Comparison of ENCODE assay signal across 15 cellular contexts in genomic region chr2:187566712-187567111, GRCh38. TPM values are rescaled to one million over a fixed set of nuclear protein-coding genes. Genes with fewer than 3 reads are reported as not detected.
DNase-seq lines count a peak whose midpoint lies in the region; ATAC-seq and TF ChIP-seq lines count a peak whose summit lies in the region.
"Had no signal": no experiment of that assay in that cellular context is flagged by ENCODE, and none has a peak within 500 bp of the region (broad histone marks: within the 10 kb centered on the region; RNA-seq: fewer than 3 reads in every experiment).

No MANE protein-coding gene starts in this region.

- H3K27me3 Mint-ChIP-seq in GM23338 (ENCODE audit: insufficient read depth, low read depth, poor library complexity) (peaks cover 2% of the 10 kb centered on the region), chondrocyte (ENCODE audit: low read depth) (no peaks in the 10 kb centered on the region)
- H3K27me3 Mint-ChIP-seq: CD8-positive, alpha-beta memory T cell had no signal

- peak overlapping the region; percentile 1; the same call in 1 of the 2 replicates for H2AFZ ChIP-seq in GM23338
- H2AFZ ChIP-seq in osteoblast (ENCODE audit: low read length) = peak overlapping the region; percentile 48

- no peaks in the 10 kb centered on the region for H4K20me1 ChIP-seq in GM23338 (replicated peaks; ENCODE audit: insufficient read depth)
- H4K20me1 ChIP-seq in osteoblast (ENCODE audit: insufficient read depth, low read length) = no peaks in the 10 kb centered on the region

- H3F3A ChIP-seq in GM23338 (replicated peaks; ENCODE audit: low read depth) = no peaks in the 10 kb centered on the region

- H3K27me3 ChIP-seq in GM23338 (ENCODE audit: insufficient read depth) (no peaks in the 10 kb centered on the region), HUES6 (ENCODE audit: control insufficient read depth, insufficient read depth, low read length) (no peaks in the 10 kb centered on the region), osteoblast (ENCODE audit: insufficient read depth, low read length) (no peaks in the 10 kb centered on the region), colonic mucosa (no peaks in the 10 kb centered on the region)

- no peaks in the 10 kb centered on the region for H3K9me2 ChIP-seq in GM23338 (ENCODE audit: insufficient read depth)

- intact Hi-C loops in colonic mucosa (cut with DNase I) = no loop called here

- H3K4me3 ChIP-seq in GM23338 (no peak overlapping the region), HUES6 (ENCODE audit: low read depth, low read length) (peak overlapping the region; percentile 45; the same call in 1 of the 2 replicates), osteoblast (ENCODE audit: insufficient read depth, low read length) (no peak overlapping the region), colonic mucosa (no peak overlapping the region)
- H3K4me3 ChIP-seq: SK-N-MC had no signal

- peaks cover 12% of the 10 kb centered on the region for H3K4me1 Mint-ChIP-seq in GM23338
- H3K4me1 Mint-ChIP-seq in chondrocyte (ENCODE audit: low read depth) = peaks cover 16% of the 10 kb centered on the region
- H3K4me1 Mint-ChIP-seq: CD8-positive, alpha-beta memory T cell had no signal

- H3K4me3 Mint-ChIP-seq in GM23338 (no peak overlapping the region), chondrocyte (ENCODE audit: unreplicated experiment) (no peak overlapping the region)
- H3K4me3 Mint-ChIP-seq: CD8-positive, alpha-beta memory T cell had no signal

- H3K79me2 ChIP-seq in GM23338 (replicated peaks; ENCODE audit: insufficient read depth) (no peaks in the 10 kb centered on the region), osteoblast (ENCODE audit: insufficient read depth, low read length) (no peaks in the 10 kb centered on the region)

- no peak overlapping the region for H3K27ac Mint-ChIP-seq in GM23338
- peak overlapping the region; percentile 4 for H3K27ac Mint-ChIP-seq in chondrocyte (ENCODE audit: unreplicated experiment)
- H3K27ac Mint-ChIP-seq: CD8-positive, alpha-beta memory T cell had no signal

- H3K9ac ChIP-seq in HUES6 (ENCODE audit: low read length) (peak overlapping the region; percentile 83), colonic mucosa (ENCODE audit: low read depth in 2 of 2, low read length in 2 of 2) (no peak overlapping the region)

- H3K4me2 ChIP-seq in GM23338 (no peak overlapping the region), osteoblast (ENCODE audit: insufficient read depth, low read length) (no peak overlapping the region)

- no peaks in the 10 kb centered on the region for H3K9me3 Mint-ChIP-seq in GM23338
- H3K9me3 Mint-ChIP-seq in chondrocyte (ENCODE audit: low read depth) = no peaks in the 10 kb centered on the region

- H3K27ac ChIP-seq in GM23338 (ENCODE audit: low read depth) (no peak overlapping the region), HUES6 (ENCODE audit: low read depth, low read length) (peak overlapping the region; percentile 89), osteoblast (ENCODE audit: low read depth, low read length) (no peak overlapping the region), colonic mucosa (no peak overlapping the region)
- H3K27ac ChIP-seq: HL-60, SK-N-MC had no signal

- H3K36me3 ChIP-seq in GM23338 (ENCODE audit: insufficient read depth) = no peaks in the 10 kb centered on the region
- peaks cover 9% of the 10 kb centered on the region for H3K36me3 ChIP-seq in HUES6 (ENCODE audit: control insufficient read depth, insufficient read depth, low read length)
- no peaks in the 10 kb centered on the region for H3K36me3 ChIP-seq in osteoblast (ENCODE audit: insufficient read depth, low read length)
- no peaks in the 10 kb centered on the region for H3K36me3 ChIP-seq in colonic mucosa

- H3K4me1 ChIP-seq in GM23338 (ENCODE audit: insufficient read depth) = peaks cover 8% of the 10 kb centered on the region; the same call in 1 of the 2 replicates
- H3K4me1 ChIP-seq in HUES6 (ENCODE audit: control insufficient read depth, insufficient read depth, low read length) = peaks cover 32% of the 10 kb centered on the region
- H3K4me1 ChIP-seq in osteoblast (ENCODE audit: insufficient read depth, low read length) = no peaks in the 10 kb centered on the region
- no peaks in the 10 kb centered on the region for H3K4me1 ChIP-seq in colonic mucosa

- no peak for TF ChIP-seq CTCF in GM23338 (conservative IDR thresholded peaks at IDR 0.05; ENCODE audit: low read depth in 2 of 2)
- no peak for TF ChIP-seq CTCF in chondrocyte (IDR thresholded peaks at IDR 0.05)
- no peak for TF ChIP-seq CTCF in osteoblast (IDR thresholded peaks at IDR 0.05; ENCODE audit: extremely low read depth, low read depth, low read length)
- no peak for TF ChIP-seq CTCF in colonic mucosa (IDR thresholded peaks at IDR 0.05)

- H3K36me3 Mint-ChIP-seq in GM23338 (ENCODE audit: low read depth) (no peaks in the 10 kb centered on the region; the same call in 1 of the 3 replicates), chondrocyte (ENCODE audit: low read depth) (no peaks in the 10 kb centered on the region)
- H3K36me3 Mint-ChIP-seq: CD8-positive, alpha-beta memory T cell had no signal

- 0 out of 2 replicates have a peak, but pooled peaks cover under 1% of the 10 kb centered on the region for H3K9me3 ChIP-seq in HUES6 (ENCODE audit: control insufficient read depth, insufficient read depth, low read depth, low read length)
- no peaks in the 10 kb centered on the region for H3K9me3 ChIP-seq in osteoblast (ENCODE audit: low read depth, low read length)
- no peaks in the 10 kb centered on the region for H3K9me3 ChIP-seq in colonic mucosa

- ATAC-seq in GM23338 = no peak

- DNase-seq in GM23338 (ENCODE audit: low spot score) (no peak), chondrocyte (ENCODE audit: low spot score) (no peak), osteoblast (ENCODE audit: insufficient read length, low spot score, missing footprints) (no peak), colonic mucosa (no peak), AML-193 (lab: John Stamatoyannopoulos, UW) (no peak), NCI-H1092 treated with DMSO at 0.1 percent for 48 hours (lab: John Stamatoyannopoulos, UW) (no peak)
- DNase-seq: CD8-positive, alpha-beta memory T cell; DMS 273 treated with DMSO at 0.1 percent for 48 hours; NCI-H1436; NCI-H2029 treated with DMSO at 0.1 percent for 48 hours; NCI-H226; NK-92 treated with Interleukin-12 subunit alpha and Interleukin-12 subunit beta, amount 100 ng/mL, for 24 hours had no signal

TF ChIP-seq in GM23338, 12 proteins besides CTCF, POLR2A, EP300 and RAD21 (continues in another document):
- no peak for TF ChIP-seq CREB1 (CRISPR knock-in tag; IDR thresholded peaks at IDR 0.05; ENCODE audit: low read depth)
- no peak for TF ChIP-seq ZNF114 (CRISPR knock-in tag; IDR thresholded peaks at IDR 0.05)
- no peak for TF ChIP-seq EZH2phosphoT487 (IDR thresholded peaks at IDR 0.05; ENCODE audit: unreplicated experiment)
- TF ChIP-seq NANOG (IDR thresholded peaks at IDR 0.05; ENCODE audit: borderline replicate concordance) = no peak
- no peak for TF ChIP-seq POLR2AphosphoS5 (IDR thresholded peaks at IDR 0.05; ENCODE audit: low read depth)
- no peak for TF ChIP-seq STAT1 (IDR thresholded peaks at IDR 0.05; ENCODE audit: unreplicated experiment)
- TF ChIP-seq, protein P1, sequence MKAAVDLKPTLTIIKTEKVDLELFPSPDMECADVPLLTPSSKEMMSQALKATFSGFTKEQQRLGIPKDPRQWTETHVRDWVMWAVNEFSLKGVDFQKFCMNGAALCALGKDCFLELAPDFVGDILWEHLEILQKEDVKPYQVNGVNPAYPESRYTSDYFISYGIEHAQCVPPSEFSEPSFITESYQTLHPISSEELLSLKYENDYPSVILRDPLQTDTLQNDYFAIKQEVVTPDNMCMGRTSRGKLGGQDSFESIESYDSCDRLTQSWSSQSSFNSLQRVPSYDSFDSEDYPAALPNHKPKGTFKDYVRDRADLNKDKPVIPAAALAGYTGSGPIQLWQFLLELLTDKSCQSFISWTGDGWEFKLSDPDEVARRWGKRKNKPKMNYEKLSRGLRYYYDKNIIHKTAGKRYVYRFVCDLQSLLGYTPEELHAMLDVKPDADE (IDR thresholded peaks at IDR 0.05) = no peak
- TF ChIP-seq, protein P2, sequence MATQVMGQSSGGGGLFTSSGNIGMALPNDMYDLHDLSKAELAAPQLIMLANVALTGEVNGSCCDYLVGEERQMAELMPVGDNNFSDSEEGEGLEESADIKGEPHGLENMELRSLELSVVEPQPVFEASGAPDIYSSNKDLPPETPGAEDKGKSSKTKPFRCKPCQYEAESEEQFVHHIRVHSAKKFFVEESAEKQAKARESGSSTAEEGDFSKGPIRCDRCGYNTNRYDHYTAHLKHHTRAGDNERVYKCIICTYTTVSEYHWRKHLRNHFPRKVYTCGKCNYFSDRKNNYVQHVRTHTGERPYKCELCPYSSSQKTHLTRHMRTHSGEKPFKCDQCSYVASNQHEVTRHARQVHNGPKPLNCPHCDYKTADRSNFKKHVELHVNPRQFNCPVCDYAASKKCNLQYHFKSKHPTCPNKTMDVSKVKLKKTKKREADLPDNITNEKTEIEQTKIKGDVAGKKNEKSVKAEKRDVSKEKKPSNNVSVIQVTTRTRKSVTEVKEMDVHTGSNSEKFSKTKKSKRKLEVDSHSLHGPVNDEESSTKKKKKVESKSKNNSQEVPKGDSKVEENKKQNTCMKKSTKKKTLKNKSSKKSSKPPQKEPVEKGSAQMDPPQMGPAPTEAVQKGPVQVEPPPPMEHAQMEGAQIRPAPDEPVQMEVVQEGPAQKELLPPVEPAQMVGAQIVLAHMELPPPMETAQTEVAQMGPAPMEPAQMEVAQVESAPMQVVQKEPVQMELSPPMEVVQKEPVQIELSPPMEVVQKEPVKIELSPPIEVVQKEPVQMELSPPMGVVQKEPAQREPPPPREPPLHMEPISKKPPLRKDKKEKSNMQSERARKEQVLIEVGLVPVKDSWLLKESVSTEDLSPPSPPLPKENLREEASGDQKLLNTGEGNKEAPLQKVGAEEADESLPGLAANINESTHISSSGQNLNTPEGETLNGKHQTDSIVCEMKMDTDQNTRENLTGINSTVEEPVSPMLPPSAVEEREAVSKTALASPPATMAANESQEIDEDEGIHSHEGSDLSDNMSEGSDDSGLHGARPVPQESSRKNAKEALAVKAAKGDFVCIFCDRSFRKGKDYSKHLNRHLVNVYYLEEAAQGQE (IDR thresholded peaks at IDR 0.05; ENCODE audit: unreplicated experiment) = no peak

RNA-seq across cellular contexts. Expression of gene TFPI, which starts 12.5 kb away (rescaled TPM):
- 0.58 and 1.8 TPM in 2 replicates for total RNA-seq in GM23338 (2014; rRNA removed; shearing (Covaris generic))
- 1.9 and 2.2 TPM in 2 replicates for polyA plus RNA-seq in GM23338 (2016; fragmentation: Nextera tagmentation; extraction: Ambion mirVana)
- total RNA-seq in chondrocyte (116 to 173 TPM (median 161 TPM) in 3 replicates), osteoblast (123 and 154 TPM in 2 replicates), colonic mucosa (10 to 100 TPM in 1 of 2 donors, 1 to 10 TPM in 1; 8.8 to 23.4 TPM)
- total RNA-seq: CD8-positive, alpha-beta memory T cell had no signal
- polyA plus RNA-seq: CD8-positive, alpha-beta memory T cell had no signal
